21 cellular contexts compared by ENCODE assay signal in the genomic region with DNA sequence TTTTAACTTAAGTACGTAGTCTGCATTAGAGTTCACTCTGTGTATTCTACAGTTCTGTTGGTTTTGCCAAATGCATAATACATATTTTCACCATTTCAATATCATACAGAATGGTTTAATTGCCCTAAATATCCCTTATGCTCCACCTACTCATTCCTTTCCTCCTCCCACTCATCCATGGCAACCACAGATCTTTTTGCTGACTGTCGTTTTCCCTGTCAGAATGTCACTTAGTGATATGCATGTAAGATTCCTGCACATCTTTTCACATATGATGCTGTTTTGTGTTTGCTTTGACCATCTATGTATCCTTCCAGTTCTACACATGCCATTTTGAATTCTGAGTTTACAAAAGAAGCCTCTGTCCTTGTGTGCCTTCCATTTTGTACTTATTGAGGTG. TPM values are rescaled to one million over a fixed set of nuclear protein-coding genes. Genes with fewer than 3 reads are reported as not detected.
DNase-seq lines count a peak whose midpoint lies in the region; ATAC-seq, FAIRE-seq and TF ChIP-seq lines count a peak whose summit lies in the region.
"Had no signal": no experiment of that assay in that cellular context is flagged by ENCODE, and none has a peak within 500 bp of the region (broad histone marks: within the 10 kb centered on the region; RNA-seq: fewer than 3 reads in every experiment).

No MANE protein-coding gene starts in this region.

- no peak overlapping the region for H4K8ac ChIP-seq in IMR-90 (ENCODE audit: low read depth in 2 of 2, low read length in 2 of 2)

- H3K18ac ChIP-seq in IMR-90 (ENCODE audit: low read depth, low read length): no peak overlapping the region

- H3K27ac Mint-ChIP-seq in astrocyte (ENCODE audit: unreplicated experiment): no peak overlapping the region
- H3K27ac Mint-ChIP-seq: B cell; CD4-positive, alpha-beta memory T cell; HFFc6 had no signal

- no peak overlapping the region for H3K4me3 Mint-ChIP-seq in astrocyte (ENCODE audit: unreplicated experiment)
- H3K4me3 Mint-ChIP-seq: B cell; CD4-positive, alpha-beta memory T cell; HFFc6 had no signal

- H4K20me1 ChIP-seq in BLaER1 (no peaks in the 10 kb centered on the region; the same call in 1 of the 2 replicates), IMR-90 (ENCODE audit: insufficient read depth, low read length) (no peaks in the 10 kb centered on the region), astrocyte (ENCODE audit: insufficient read depth, low read length) (no peaks in the 10 kb centered on the region), smooth muscle cell (ENCODE audit: low read depth) (no peaks in the 10 kb centered on the region)

- no peak overlapping the region for H4K91ac ChIP-seq in IMR-90 (ENCODE audit: insufficient read depth, low read depth, low read length)

- H2BK15ac ChIP-seq in IMR-90 (ENCODE audit: low read depth, low read length): no peak overlapping the region

- CTCF ChIA-PET in IMR-90 (lab: Yijun Ruan, JAX): no interaction called here

- H3K27ac ChIP-seq in BLaER1: no peak overlapping the region
- H3K27ac ChIP-seq in IMR-90 (ENCODE audit: insufficient read depth, low read length): no peak overlapping the region
- H3K27ac ChIP-seq in astrocyte (ENCODE audit: low read depth, low read length): no peak overlapping the region
- no peak overlapping the region for H3K27ac ChIP-seq in smooth muscle cell (ENCODE audit: low read depth)

- FAIRE-seq in astrocyte (lab: Jason Lieb, UNC): no peak
- FAIRE-seq: G401.6, GM12892, H54 had no signal

- TF ChIP-seq CTCF in IMR-90 (conservative IDR thresholded peaks at IDR 0.05; ENCODE audit: low read depth, low read length) (no peak), astrocyte (IDR thresholded peaks at IDR 0.05; ENCODE audit: insufficient read depth, low read depth, low read length) (no peak), smooth muscle cell (IDR thresholded peaks at IDR 0.05; ENCODE audit: borderline replicate concordance, insufficient read depth, poor library complexity, severe bottlenecking) (no peak)

- H3K9me1 ChIP-seq in IMR-90 (ENCODE audit: insufficient read depth, low read length): no peaks in the 10 kb centered on the region

- H3K23ac ChIP-seq in IMR-90 (ENCODE audit: low read depth, low read length): no peak overlapping the region

- H3K4me3 ChIP-seq in BLaER1 (no peak overlapping the region), IMR-90 (ENCODE audit: insufficient read depth, low read depth, low read length) (no peak overlapping the region), astrocyte (ENCODE audit: insufficient read depth, low read depth, low read length) (no peak overlapping the region), smooth muscle cell (no peak overlapping the region)
- H3K4me3 ChIP-seq: HAP-1 had no signal

- intact Hi-C loops in IMR-90 (cut with micrococcal nuclease): no loop called here

- POLR2A ChIA-PET in IMR-90 (lab: Charles Lee; ENCODE audit: unreplicated experiment): no interaction called here

- no peaks in the 10 kb centered on the region for H3K79me1 ChIP-seq in IMR-90 (ENCODE audit: low read depth in 1 of 2, low read length in 2 of 2)

- no TSS peak for BruUV-seq in IMR-90 (replicated peaks; lab: Mats Ljungman, UMichigan)

- H2BK20ac ChIP-seq in IMR-90 (ENCODE audit: low read depth, low read length): no peak overlapping the region

- ATAC-seq in IMR-90 (ENCODE audit: low read depth) (no peak), HG02678 (IDR thresholded peaks at IDR 0.05; ENCODE audit: unreplicated experiment) (no peak)

- no peak overlapping the region for H2AK5ac ChIP-seq in IMR-90 (ENCODE audit: low read depth, low read length)

- H3K14ac ChIP-seq in IMR-90 (replicated peaks; ENCODE audit: low read depth, low read length): no peak overlapping the region

- TF ChIP-seq POLR2A in IMR-90 (IDR thresholded peaks at IDR 0.05; ENCODE audit: low read depth, low read length): no peak

- H3K79me2 ChIP-seq in astrocyte (ENCODE audit: insufficient read depth, low read length): no peaks in the 10 kb centered on the region
- H3K79me2 ChIP-seq in smooth muscle cell (ENCODE audit: low read depth): no peaks in the 10 kb centered on the region

- dilution Hi-C loops in IMR-90 (cut with HindIII; ENCODE audit: low sequenced_read_pairs, unreplicated experiment): no loop called here

- H3K4me1 ChIP-seq in BLaER1: peaks cover 67% of the 10 kb centered on the region
- H3K4me1 ChIP-seq in IMR-90 (ENCODE audit: control insufficient read depth, insufficient read depth, low read length): no peaks in the 10 kb centered on the region
- no peaks in the 10 kb centered on the region for H3K4me1 ChIP-seq in astrocyte (ENCODE audit: insufficient read depth, low read length)
- no peaks in the 10 kb centered on the region for H3K4me1 ChIP-seq in smooth muscle cell (ENCODE audit: low read depth)
- H3K4me1 ChIP-seq: HAP-1 had no signal

- H3K27me3 Mint-ChIP-seq in astrocyte (ENCODE audit: low read depth, unreplicated experiment): no peaks in the 10 kb centered on the region
- H3K27me3 Mint-ChIP-seq: B cell; CD4-positive, alpha-beta memory T cell had no signal

- H3K4me1 Mint-ChIP-seq in astrocyte (ENCODE audit: low read depth, unreplicated experiment): peaks cover 15% of the 10 kb centered on the region
- H3K4me1 Mint-ChIP-seq: B cell; CD4-positive, alpha-beta memory T cell had no signal

- H3K27me3 ChIP-seq in BLaER1 (no peaks in the 10 kb centered on the region), IMR-90 (ENCODE audit: control insufficient read depth, insufficient read depth, low read length) (no peaks in the 10 kb centered on the region), astrocyte (ENCODE audit: insufficient read depth, low read length) (no peaks in the 10 kb centered on the region), smooth muscle cell (ENCODE audit: low read depth) (no peaks in the 10 kb centered on the region)

- in situ Hi-C loops in IMR-90 (cut with MboI; ENCODE audit: low sequenced_read_pairs): no loop called here

- H3K9me3 ChIP-seq in BLaER1 (no peaks in the 10 kb centered on the region), IMR-90 (ENCODE audit: control insufficient read depth, insufficient read depth, low read length) (no peaks in the 10 kb centered on the region), astrocyte (ENCODE audit: insufficient read depth, low read depth, low read length) (no peaks in the 10 kb centered on the region), smooth muscle cell (replicated peaks; ENCODE audit: low read depth) (no peaks in the 10 kb centered on the region)
- H3K9me3 ChIP-seq: HAP-1 had no signal

- H3K36me3 ChIP-seq in BLaER1 (peaks cover 26% of the 10 kb centered on the region; the same call in 1 of the 2 replicates), IMR-90 (ENCODE audit: control insufficient read depth, insufficient read depth, low read length) (no peaks in the 10 kb centered on the region), astrocyte (ENCODE audit: insufficient read depth, low read length) (no peaks in the 10 kb centered on the region), smooth muscle cell (ENCODE audit: low read depth) (no peaks in the 10 kb centered on the region)
- H3K36me3 ChIP-seq: HAP-1 had no signal

- H3K4me2 ChIP-seq in BLaER1 (peak overlapping the region; percentile 50), IMR-90 (ENCODE audit: low read depth, low read length) (no peak overlapping the region), astrocyte (ENCODE audit: low read length) (no peak overlapping the region), smooth muscle cell (no peak overlapping the region)

- WGBS in IMR-90 (ENCODE audit: extremely low coverage in 2 of 2, insufficient read length in 1 of 2), 2 experiments: no CpG with 5 or more reads among the region's 2 CpGs
- WGBS in smooth muscle cell (ENCODE audit: low lambda C conversion rate): 81% methylated on average over 2 of the region's 2 CpGs

- no peak overlapping the region for H4K5ac ChIP-seq in IMR-90 (ENCODE audit: low read depth, low read length)

- no peaks in the 10 kb centered on the region for H3K9me3 Mint-ChIP-seq in astrocyte (ENCODE audit: unreplicated experiment)

- no peak for TF ChIP-seq RAD21 in IMR-90 (IDR thresholded peaks at IDR 0.05; ENCODE audit: low read length)

- no peak overlapping the region for H2BK5ac ChIP-seq in IMR-90 (ENCODE audit: low read depth, low read length, poor library complexity, severe bottlenecking)

- H3F3A ChIP-seq in smooth muscle cell (ENCODE audit: low read depth): no peaks in the 10 kb centered on the region

- H2AFZ ChIP-seq in IMR-90 (replicated peaks; ENCODE audit: low read length, poor library complexity) (no peak overlapping the region), astrocyte (ENCODE audit: low read depth, low read length) (peak overlapping the region; percentile 46), smooth muscle cell (ENCODE audit: low read depth) (peak overlapping the region; percentile 3)

- H3K4ac ChIP-seq in IMR-90 (ENCODE audit: low read depth, low read length): no peak overlapping the region

- DNase-seq in IMR-90 (no peak), astrocyte (ENCODE audit: low read depth) (no peak), smooth muscle cell (lab: John Stamatoyannopoulos, UW; ENCODE audit: unreplicated experiment) (no peak), ecto neural progenitor cell (ENCODE audit: low spot score) (no peak)
- DNase-seq in activated naive CD4-positive, alpha-beta T cell treated with Interleukin-2 at 50 U/mL for 16 hours: no peak
- DNase-seq: C1 segment of cervical spinal cord; Calu3; CD4-positive, alpha-beta memory T cell; COR-L47; DMS53; DND-41; GOT3; HFFc6 had no signal

- H3K36me3 Mint-ChIP-seq in astrocyte (ENCODE audit: low read depth, unreplicated experiment): no peaks in the 10 kb centered on the region
- H3K36me3 Mint-ChIP-seq: CD4-positive, alpha-beta memory T cell had no signal

- H3K9ac ChIP-seq in BLaER1 (no peak overlapping the region), IMR-90 (ENCODE audit: low read depth, low read length) (no peak overlapping the region), astrocyte (ENCODE audit: low read length) (no peak overlapping the region), smooth muscle cell (ENCODE audit: low read depth) (no peak overlapping the region)

- no peak overlapping the region for H2AK9ac ChIP-seq in IMR-90 (replicated peaks; ENCODE audit: low read depth, low read length, poor library complexity)

- peak overlapping the region; percentile 19; the same call in 1 of the 2 replicates for H2BK120ac ChIP-seq in IMR-90 (ENCODE audit: low read depth, low read length)

- H3K56ac ChIP-seq in IMR-90 (ENCODE audit: extremely low read depth, insufficient read depth, low read length): no peak overlapping the region

TF ChIP-seq in IMR-90, 13 proteins besides CTCF, POLR2A, EP300 and RAD21:
- TF ChIP-seq CEBPB (IDR thresholded peaks at IDR 0.05; ENCODE audit: low read depth, low read length): no peak
- TF ChIP-seq CHD1 (IDR thresholded peaks at IDR 0.05; ENCODE audit: low read depth, low read length): no peak
- TF ChIP-seq MAZ (IDR thresholded peaks at IDR 0.05; ENCODE audit: borderline replicate concordance, low read depth, low read length): no peak
- peak; percentile 39 for TF ChIP-seq MAFK (IDR thresholded peaks at IDR 0.05; ENCODE audit: low read depth, low read length)

RNA-seq across cellular contexts. Expression of a gene that starts 36.7 kb away (rescaled TPM):
- total RNA-seq in IMR-90 (2012; rRNA removed) (0.18 and 0.28 TPM in 2 replicates), astrocyte (5.0 and 6.9 TPM in 2 replicates), smooth muscle cell (1.7 and 3.0 TPM in 2 replicates)
- polyA plus RNA-seq in IMR-90 (2012; rRNA removed) (0.04 and 0.10 TPM in 2 replicates), smooth muscle cell (0.33 and 0.62 TPM in 2 replicates)
- polyA plus RNA-seq in IMR-90 (2012; cell fraction: cytosol; rRNA removed): under 0.01 and 0.02 TPM in 2 replicates
- polyA plus RNA-seq in IMR-90 (2012; cell fraction: nucleus; rRNA removed; ENCODE audit: low replicate concordance): 0.05 TPM in 1 of 2 replicates, not detected in the other
- total RNA-seq: A172; B cell; CD4-positive, alpha-beta memory T cell had no signal
- polyA plus RNA-seq: CD4-positive, alpha-beta memory T cell had no signal
